Comparison of ENCODE assay signal across 8 cellular contexts in the genomic region with DNA sequence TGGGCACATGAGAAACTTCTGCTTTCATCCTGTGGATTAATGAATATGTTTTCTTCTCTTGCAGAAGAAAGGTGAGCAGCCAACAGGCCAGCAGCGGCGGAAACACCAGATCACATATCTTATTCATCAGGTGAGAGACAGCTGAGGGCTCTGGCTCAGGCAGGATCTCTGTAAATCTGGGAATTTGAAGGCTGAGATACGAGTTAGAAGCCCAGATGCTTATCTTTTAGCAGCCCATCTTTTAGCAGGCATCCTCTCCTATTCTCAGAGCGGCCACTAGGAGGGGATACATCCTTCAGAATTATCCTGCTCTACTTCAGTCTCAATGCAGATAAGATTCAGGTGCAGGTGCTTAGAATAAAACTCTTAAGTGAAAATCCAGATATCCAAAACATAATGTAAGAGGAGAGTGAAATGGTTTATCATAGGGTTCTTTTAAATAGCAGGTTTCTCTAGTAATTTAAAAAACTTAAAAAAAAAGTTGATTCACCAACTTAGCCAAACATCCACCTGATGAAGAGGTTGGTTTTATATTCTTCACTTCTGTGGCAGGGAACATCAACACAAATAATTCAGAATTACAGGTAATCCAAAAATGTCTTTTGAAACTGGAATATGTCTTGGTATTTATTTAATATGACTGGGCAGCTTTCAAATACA. TPM values are rescaled to one million over a fixed set of nuclear protein-coding genes. Genes with fewer than 3 reads are reported as not detected.
A peak's percentile ranks its signal among the peaks of the same experiment; 100 is the strongest.
DNase-seq lines count a peak whose midpoint lies in the region; ATAC-seq and TF ChIP-seq lines count a peak whose summit lies in the region.

No MANE protein-coding gene starts in this region.

- WGBS in gastroesophageal sphincter (ENCODE audit: low coverage in 1 of 2), 2 donors: 53% methylated on average over 4 of the region's 4 CpGs; no CpG with 5 or more reads in 1 of the 2 donors

- no peak overlapping the region for H3K9ac ChIP-seq in OCI-LY3 (ENCODE audit: low read length)

- no peak overlapping the region for H3K4me2 ChIP-seq in OCI-LY3 (ENCODE audit: low read length)

- H3K36me3 ChIP-seq in OCI-LY3 (replicated peaks; ENCODE audit: low read depth, low read length) (peaks cover 70% of the 10 kb centered on the region), gastroesophageal sphincter (peaks cover 8 to 100% of the 10 kb centered on the region in 2 donors), gastrocnemius medialis (peaks cover 0 to 82% of the 10 kb centered on the region in 2 donors)

- DNase-seq in DMS79 treated with DMSO at 0.1 percent for 48 hours (lab: John Stamatoyannopoulos, UW) (peak; percentile 76), HT1080 (ENCODE audit: low read depth) (peak; percentile 55), gastrocnemius medialis (no peak)
- DNase-seq in activated gamma-delta T cell treated with anti-CD3 and anti-CD28 coated beads, Interleukin-2, amount 50 U/mL, for 16 hours (ENCODE audit: low read depth): peak; percentile 47

- 0 out of 2 replicates have a peak overlapping the region, but pooled peaks have one; percentile 5 for H3K27ac ChIP-seq in OCI-LY3 (ENCODE audit: low read length)
- H3K27ac ChIP-seq in gastroesophageal sphincter: no peak overlapping the region
- H3K27ac ChIP-seq in gastrocnemius medialis: no peak overlapping the region

- TF ChIP-seq POLR2A in gastroesophageal sphincter (IDR thresholded peaks at IDR 0.05) (no peak), gastrocnemius medialis (IDR thresholded peaks at IDR 0.05) (no peak)

- no peak overlapping the region for H2AFZ ChIP-seq in OCI-LY3 (ENCODE audit: low read depth, low read length)

- no peaks in the 10 kb centered on the region for H3K79me2 ChIP-seq in OCI-LY3 (ENCODE audit: low read length)

- intact Hi-C loops in gastrocnemius medialis (cut with DNase I; ENCODE audit: low total_unique reads): no loop called here

- no peak overlapping the region for H3K4me3 ChIP-seq in OCI-LY3 (ENCODE audit: low read length)
- no peak overlapping the region for H3K4me3 ChIP-seq in gastroesophageal sphincter
- H3K4me3 ChIP-seq in gastrocnemius medialis: no peak overlapping the region

- peak; percentile 95 for TF ChIP-seq CTCF in OCI-LY3 (IDR thresholded peaks at IDR 0.05; ENCODE audit: low read depth, low read length)
- peak in 3 of 4 experiments; percentile 56 to 64 (median 59) for TF ChIP-seq CTCF in gastroesophageal sphincter (IDR thresholded peaks at IDR 0.05)
- TF ChIP-seq CTCF in gastrocnemius medialis (IDR thresholded peaks at IDR 0.05 in 4 of 5, conservative IDR thresholded peaks at IDR 0.05 in 1 of 5): peak; percentile 48 to 62 (median 57)

- peaks cover 9% of the 10 kb centered on the region; the same call in 1 of the 2 replicates for H4K20me1 ChIP-seq in OCI-LY3 (ENCODE audit: insufficient read depth, low read length)

- H3K9me3 ChIP-seq in OCI-LY3 (ENCODE audit: insufficient read depth, low read length): no peaks in the 10 kb centered on the region
- no peaks in the 10 kb centered on the region for H3K9me3 ChIP-seq in gastroesophageal sphincter
- no peaks in the 10 kb centered on the region for H3K9me3 ChIP-seq in gastrocnemius medialis

- in situ Hi-C loops in gastrocnemius medialis (cut with MboI; ENCODE audit: low sequenced_read_pairs in 4 of 4): no loop called here

- ATAC-seq in gastroesophageal sphincter: no peak
- ATAC-seq in gastrocnemius medialis: peak in 1 of 2 donors; percentile 52
- no peak for ATAC-seq in HG03108 (IDR thresholded peaks at IDR 0.05; ENCODE audit: unreplicated experiment)
- ATAC-seq in GM21737 (IDR thresholded peaks at IDR 0.05; ENCODE audit: unreplicated experiment): no peak

- peaks cover 9% of the 10 kb centered on the region; the same call in 1 of the 2 replicates for H3K4me1 ChIP-seq in OCI-LY3 (ENCODE audit: low read length)
- H3K4me1 ChIP-seq in gastroesophageal sphincter: peaks cover 0 to 9% (median 0%) of the 10 kb centered on the region in 3 donors
- H3K4me1 ChIP-seq in gastrocnemius medialis: peaks cover 18 to 27% of the 10 kb centered on the region in 2 donors

- H3K27me3 ChIP-seq in OCI-LY3 (ENCODE audit: low read depth, low read length) (no peaks in the 10 kb centered on the region), gastroesophageal sphincter (no peaks in the 10 kb centered on the region), gastrocnemius medialis (no peaks in the 10 kb centered on the region)

- no peak for TF ChIP-seq EP300 in gastroesophageal sphincter (IDR thresholded peaks at IDR 0.05)

RNA-seq across cellular contexts. Expression of gene SH2D2A, which starts 19.3 kb away (rescaled TPM):
- total RNA-seq in HT1080 (2014; rRNA removed; shearing (Covaris generic)): 4.6 and 8.2 TPM in 2 replicates
- polyA plus RNA-seq in HT1080 (2015; cell fraction: cytosol; rRNA removed): 5.4 and 7.3 TPM in 2 replicates
- polyA plus RNA-seq in HT1080 (2015; cell fraction: nucleus; rRNA removed): 3.2 and 7.9 TPM in 2 replicates
- total RNA-seq in gastroesophageal sphincter (under 1 TPM in 1 of 4 donors, not detected in 3; 0.94 TPM), gastrocnemius medialis (1 to 10 TPM in 1 of 4 donors, under 1 TPM in 1, not detected in 2; 0.82 to 1.1 TPM)

RNA-seq across cellular contexts. Expression of gene PRCC, which starts 30.0 kb away (rescaled TPM):
- 69.5 and 122 TPM in 2 replicates for total RNA-seq in HT1080 (2014; rRNA removed; shearing (Covaris generic))
- polyA plus RNA-seq in HT1080 (2015; cell fraction: cytosol; rRNA removed): 59.2 and 73.1 TPM in 2 replicates
- polyA plus RNA-seq in HT1080 (2015; cell fraction: nucleus; rRNA removed): 77.3 and 85.0 TPM in 2 replicates
- 10 to 100 TPM; 33.4 to 41.0 (median 33.9) TPM for total RNA-seq in gastroesophageal sphincter
- 10 to 100 TPM; 42.8 to 62.3 (median 46.5) TPM for total RNA-seq in gastrocnemius medialis

RNA-seq across cellular contexts. Expression of gene HDGF, which starts 45.9 kb away (rescaled TPM):
- total RNA-seq in HT1080 (2014; rRNA removed; shearing (Covaris generic)): 522 and 576 TPM in 2 replicates
- 364 and 385 TPM in 2 replicates for polyA plus RNA-seq in HT1080 (2015; cell fraction: cytosol; rRNA removed)
- polyA plus RNA-seq in HT1080 (2015; cell fraction: nucleus; rRNA removed): 227 and 246 TPM in 2 replicates
- 100 to 1,000 TPM; 138 to 237 (median 186) TPM for total RNA-seq in gastroesophageal sphincter
- 100 to 1,000 TPM; 154 to 281 (median 240) TPM for total RNA-seq in gastrocnemius medialis

RNA-seq across cellular contexts. Expression of gene MRPL24, which starts 56.5 kb away (rescaled TPM):
- total RNA-seq in HT1080 (2014; rRNA removed; shearing (Covaris generic)): 163 and 192 TPM in 2 replicates
- polyA plus RNA-seq in HT1080 (2015; cell fraction: cytosol; rRNA removed): 160 and 175 TPM in 2 replicates
- polyA plus RNA-seq in HT1080 (2015; cell fraction: nucleus; rRNA removed): 94.5 and 109 TPM in 2 replicates
- total RNA-seq in gastroesophageal sphincter: 10 to 100 TPM; 50.6 to 84.2 (median 69.9) TPM
- total RNA-seq in gastrocnemius medialis: 100 to 1,000 TPM in 3 of 4 donors, 10 to 100 TPM in 1; 54.9 to 121 (median 102) TPM

Comparison
In these comparisons a context has a peak if more than half of its experiments do, and no peak if none do; other contexts are left out.
1. DNase-seq: peak in DMS79 treated with DMSO at 0.1 percent for 48 hours (single experiment), HT1080 (single experiment) and activated gamma-delta T cell treated with anti-CD3 and anti-CD28 coated beads, Interleukin-2, amount 50 U/mL, for 16 hours (single experiment); none in gastrocnemius medialis (0 of 2).
2. Peak in every context shown above with its lines, with median percentiles within 50 percentile points of each other: CTCF ChIP-seq.